Comparison of ENCODE assay signal across 25 cellular contexts in the genomic region with DNA sequence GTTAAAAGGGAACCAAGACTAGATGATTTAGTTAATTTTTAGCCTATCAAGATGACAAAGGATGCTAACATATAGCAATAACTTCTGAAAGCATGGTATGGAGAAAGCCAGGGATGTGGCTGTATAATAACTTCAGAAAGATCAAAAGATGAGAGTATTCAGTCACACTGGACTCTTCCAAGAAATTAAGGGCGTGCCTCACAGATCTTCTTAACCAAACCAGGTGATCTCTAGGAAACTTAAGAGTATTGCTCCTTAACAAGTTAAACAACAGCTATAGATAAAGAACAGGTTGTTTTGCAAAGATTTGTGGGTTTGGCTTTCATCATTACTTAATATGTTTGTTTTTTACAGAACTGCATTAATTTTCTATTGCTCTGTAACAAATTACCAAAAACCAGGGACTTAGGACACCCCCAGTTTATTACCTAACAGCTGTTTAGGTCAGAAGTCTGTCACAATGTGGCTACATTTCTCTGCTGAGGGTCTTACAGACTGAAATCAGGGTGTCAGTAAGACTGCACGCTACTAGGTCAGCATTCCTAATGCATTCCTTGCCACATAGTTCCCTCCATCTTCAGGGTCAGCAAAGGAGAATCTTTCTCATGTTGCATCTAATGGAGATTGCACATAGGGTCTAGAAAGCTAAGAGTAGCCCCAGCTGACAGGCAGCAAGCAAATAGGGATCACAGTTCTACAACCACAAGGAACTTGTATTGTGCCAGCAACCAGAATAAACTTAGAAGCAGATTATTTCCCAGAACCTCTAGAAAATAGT.
"Had no signal": no experiment of that assay in that cellular context is flagged by ENCODE, and none has a peak within 500 bp of the region (broad histone marks: within the 10 kb centered on the region; RNA-seq: fewer than 3 reads in every experiment).

No MANE protein-coding gene starts in this region.

- H3K27ac ChIP-seq: adrenal gland, Peyer's patch, RWPE1, SJSA1 had no signal

- H3K4me3 ChIP-seq: adrenal gland, Peyer's patch, SJSA1 had no signal

- H3K36me3 ChIP-seq: adrenal gland, Peyer's patch, SJSA1 had no signal

- ATAC-seq: activated T-cell treated with anti-CD3 and anti-CD28 coated beads, Interleukin-2, amount 50 U/mL, for 4 hours; SK-N-SH treated with all-trans-retinoic acid at 6 μM for 48 hours; WTC11 had no signal

- DNase-seq: activated CD4-positive, alpha-beta T cell treated with anti-CD3 and anti-CD28 coated beads for 1 hour; activated CD4-positive, alpha-beta T cell treated with anti-CD3 and anti-CD28 coated beads, Interleukin-2, amount 10 ng/mL, durations not matched to agents 24 days and 14 days; activated CD4-positive, alpha-beta T cell treated with anti-CD3 and anti-CD28 coated beads, Interleukin-2, amount 50 U/mL, for 48 hours; activated CD8-positive, alpha-beta memory T cell treated with anti-CD3 and anti-CD28 coated beads for 24 hours; activated gamma-delta T cell; activated naive CD4-positive, alpha-beta T cell treated with anti-CD3 and anti-CD28 coated beads, Interleukin-2, amount 50 U/mL, for 16 hours; activated naive CD8-positive, alpha-beta T cell treated with anti-CD3 and anti-CD28 coated beads, Interleukin-2, amount 10 ng/mL, durations not matched to agents 7 days and 5 days; activated T-cell treated with anti-CD3 and anti-CD28 coated beads, Interleukin-2, amount 50 U/mL, for 4 hours; adrenal gland; aorta; Karpas-422; MM.1S; NCI-H1105 treated with DMSO at 0.1 percent for 48 hours; NCI-H1436 treated with DMSO at 0.1 percent for 48 hours; NCI-H187; NCI-H2081 treated with DMSO at 0.1 percent for 48 hours; NCI-H446; NCI-H524; Peyer's patch; Right ventricle myocardium superior; SW 1271 had no signal

- H3K27me3 ChIP-seq: adrenal gland, Peyer's patch, SJSA1 had no signal

- H3K9me3 ChIP-seq: Peyer's patch, SJSA1 had no signal
